ENCODE assay signal across 13 cellular contexts in the genomic region with DNA sequence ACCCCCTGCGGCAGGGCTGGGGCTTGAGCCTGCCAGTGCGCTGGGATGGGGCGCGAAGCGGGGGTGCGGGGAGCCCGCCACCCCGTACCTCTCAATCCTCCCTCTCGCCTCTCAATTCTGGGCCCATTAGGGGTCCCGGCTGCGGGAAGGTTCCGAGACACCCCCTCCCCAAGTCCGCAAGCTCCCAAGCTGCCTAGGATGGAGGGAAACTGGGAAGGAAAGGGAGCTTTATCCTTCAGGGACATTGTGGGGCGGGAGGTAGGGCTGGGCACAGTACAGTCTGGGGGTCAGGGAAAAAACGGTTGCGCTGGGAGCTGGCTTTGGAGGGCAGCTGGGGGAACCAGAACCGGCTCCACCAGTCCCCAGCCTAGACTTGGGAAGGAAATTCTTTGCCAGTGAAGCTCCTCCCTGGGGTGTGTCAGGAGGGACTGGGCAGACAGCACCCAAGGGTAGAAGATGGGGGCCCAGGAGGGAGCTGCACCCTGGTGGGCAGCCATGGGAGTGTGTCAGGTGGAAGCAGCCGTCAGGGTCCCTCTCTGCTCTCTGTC. TPM values are rescaled to one million over a fixed set of nuclear protein-coding genes. Genes with fewer than 3 reads are reported as not detected.
DNase-seq lines count a peak whose midpoint lies in the region; ATAC-seq, FAIRE-seq and TF ChIP-seq lines count a peak whose summit lies in the region.
"Had no signal": no experiment of that assay in that cellular context is flagged by ENCODE, and none has a peak within 500 bp of the region (broad histone marks: within the 10 kb centered on the region; RNA-seq: fewer than 3 reads in every experiment).

No MANE protein-coding gene starts in this region.

- H4K20me1 ChIP-seq in hepatocyte (ENCODE audit: insufficient read depth, poor library complexity, severe bottlenecking), result no peaks in the 10 kb centered on the region

- H3K36me3 ChIP-seq in SK-N-MC (ENCODE audit: insufficient read depth, low read length) (no peaks in the 10 kb centered on the region), hepatocyte (replicated peaks; ENCODE audit: insufficient read depth, low read depth) (no peaks in the 10 kb centered on the region), pancreas (no peaks in the 10 kb centered on the region)
- H3K36me3 ChIP-seq: HAP-1 had no signal

- H3K27ac ChIP-seq in SK-N-MC (no peak overlapping the region), hepatocyte (peak overlapping the region; percentile 16), pancreas (no peak overlapping the region)

- peaks cover 29% of the 10 kb centered on the region for H3K27me3 ChIP-seq in hepatocyte
- no peaks in the 10 kb centered on the region for H3K27me3 ChIP-seq in pancreas

- TSS peak; percentile 41 for BruUV-seq in Calu3 (replicated peaks; lab: Mats Ljungman, UMichigan)

- H2AFZ ChIP-seq in hepatocyte, result no peak overlapping the region

- no peaks in the 10 kb centered on the region for H3K27me3 Mint-ChIP-seq in Calu3 (ENCODE audit: unreplicated experiment)

- CTCF ChIA-PET in Calu3 (lab: Charles Lee), result interaction anchor here (0.7 to 1.2 kb wide), 5 partner anchors 23 to 136 kb away, joined by 3 to 6 read pairs (median 5); partner anchors contain the start of gene SMIM12

- peaks cover 54% of the 10 kb centered on the region for H3K36me3 Mint-ChIP-seq in Calu3 (ENCODE audit: insufficient read depth, unreplicated experiment)

- intact Hi-C loops in Calu3 (cut with micrococcal nuclease; ENCODE audit: unreplicated experiment), result loop anchor here (2.0 kb wide), 1 partner anchor 19 kb away; no protein-coding TSS in a partner anchor
- intact Hi-C loops in pancreas (cut with DNase I), result no loop called here

- ATAC-seq in pancreas, result peak; percentile 32 to 40 (median 37)

- 12% methylated on average over 9 of the region's 18 CpGs for WGBS in hepatocyte (ENCODE audit: low lambda C conversion rate, missing lambda C conversion rate)
- WGBS in pancreas, 2 donors, result 6 to 8% methylated on average over 18 of the region's 18 CpGs

- no peak overlapping the region for H3K9ac ChIP-seq in SK-N-MC (ENCODE audit: insufficient read length)

- H3K4me1 ChIP-seq in hepatocyte (ENCODE audit: insufficient read depth), result peaks cover 20% of the 10 kb centered on the region
- H3K4me1 ChIP-seq in pancreas, result peaks cover 0 to 13% (median 5%) of the 10 kb centered on the region in 3 donors
- H3K4me1 ChIP-seq: HAP-1 had no signal

- H3K4me1 Mint-ChIP-seq in Calu3 (ENCODE audit: low read depth, unreplicated experiment), result peaks cover 63% of the 10 kb centered on the region

- H3K4me3 Mint-ChIP-seq in Calu3 (ENCODE audit: low read depth, unreplicated experiment), result peak overlapping the region; percentile 88

- peak overlapping the region; percentile 53 for H3K4me3 ChIP-seq in SK-N-MC
- H3K4me3 ChIP-seq in hepatocyte, result peak overlapping the region; percentile 23
- peak overlapping the region in 2 of 4 donors; percentile 41 to 48 for H3K4me3 ChIP-seq in pancreas
- H3K4me3 ChIP-seq: HAP-1 had no signal

- H3K79me2 ChIP-seq in hepatocyte, result no peaks in the 10 kb centered on the region

- DNase-seq in Calu3 (peak; percentile 82), SK-N-MC (ENCODE audit: low read depth, low spot score) (no peak), hepatocyte (ENCODE audit: low spot score) (no peak), pancreas (no peak), GM03348 (ENCODE audit: low spot score) (no peak), dermis blood vessel endothelial cell (no peak), AML-193 (lab: John Stamatoyannopoulos, UW) (no peak)
- DNase-seq in activated naive CD4-positive, alpha-beta T cell treated with anti-CD3 and anti-CD28 coated beads, Interleukin-2, amount 50 U/mL, for 16 hours, result no peak
- DNase-seq: left cardiac atrium, NCI-H2171 treated with DMSO at 0.1 percent for 48 hours, substantia nigra had no signal

- H3K9me2 ChIP-seq in hepatocyte (replicated peaks; ENCODE audit: insufficient read depth), result no peaks in the 10 kb centered on the region

- TF ChIP-seq CTCF in Calu3 (IDR thresholded peaks at IDR 0.05; ENCODE audit: unreplicated experiment) (no peak), hepatocyte (IDR thresholded peaks at IDR 0.05; ENCODE audit: poor library complexity) (no peak), pancreas (IDR thresholded peaks at IDR 0.05) (no peak)

- H3K4me2 ChIP-seq in hepatocyte, result peak overlapping the region; percentile 95

- H3K9me3 Mint-ChIP-seq in Calu3 (ENCODE audit: low read depth, unreplicated experiment), result no peaks in the 10 kb centered on the region

- peak overlapping the region; percentile 90 for H3K27ac Mint-ChIP-seq in Calu3 (ENCODE audit: unreplicated experiment)

- H3K9me3 ChIP-seq in SK-N-MC (ENCODE audit: low read depth, low read length), result no peaks in the 10 kb centered on the region
- no peaks in the 10 kb centered on the region for H3K9me3 ChIP-seq in hepatocyte (ENCODE audit: low read depth)
- H3K9me3 ChIP-seq in pancreas, result no peaks in the 10 kb centered on the region
- H3K9me3 ChIP-seq: HAP-1 had no signal

- no peak for FAIRE-seq in pancreas (lab: Jason Lieb, UNC)

RNA-seq across cellular contexts. Expression of gene GJB3, which starts 0.9 kb away (rescaled TPM):
- total RNA-seq in Calu3 (2022) (23.1 and 23.5 TPM in 2 replicates), hepatocyte (2.8 and 3.2 TPM in 2 replicates), pancreas (under 1 TPM in 5 of 6 donors, not detected in 1; 0.09 to 0.72 (median 0.20) TPM), dermis blood vessel endothelial cell (0.05 and 0.17 TPM in 2 replicates)
- polyA plus RNA-seq in hepatocyte (2.0 and 8.4 TPM in 2 replicates), pancreas (under 1 TPM; 0.14 to 0.15 TPM)
- total RNA-seq: cerebellum, left cardiac atrium had no signal

RNA-seq across cellular contexts. Expression of gene GJA4, which starts 10.9 kb away (rescaled TPM):
- total RNA-seq in Calu3 (2022) (not detected in 2 replicates), hepatocyte (2.5 and 3.8 TPM in 2 replicates), pancreas (1 to 10 TPM; 1.1 to 6.7 (median 1.4) TPM), dermis blood vessel endothelial cell (54.3 and 61.8 TPM in 2 replicates)
- polyA plus RNA-seq in hepatocyte (3.7 and 7.7 TPM in 2 replicates), pancreas (1 to 10 TPM; 1.7 to 4.0 TPM)

RNA-seq across cellular contexts. Expression of gene GJB4, which starts 22.4 kb away (rescaled TPM):
- 2.5 and 2.6 TPM in 2 replicates for total RNA-seq in Calu3 (2022)
- total RNA-seq in hepatocyte, result 1.00 and 2.0 TPM in 2 replicates
- 1.3 and 2.5 TPM in 2 replicates for polyA plus RNA-seq in hepatocyte
- total RNA-seq in pancreas, result under 1 TPM in 1 of 6 donors, not detected in 5; 0.12 TPM
- not detected for polyA plus RNA-seq in pancreas
- total RNA-seq in dermis blood vessel endothelial cell, result 0.05 TPM in 1 of 2 replicates, not detected in the other
- total RNA-seq: cerebellum, left cardiac atrium had no signal

RNA-seq across cellular contexts. Expression of gene GJB5, which starts 27.1 kb away (rescaled TPM):
- 0.73 and 1.1 TPM in 2 replicates for total RNA-seq in Calu3 (2022)
- total RNA-seq in hepatocyte, result 0.76 and 0.80 TPM in 2 replicates
- 0.85 and 1.1 TPM in 2 replicates for polyA plus RNA-seq in hepatocyte
- not detected for total RNA-seq in pancreas
- polyA plus RNA-seq in pancreas, result not detected
- total RNA-seq in dermis blood vessel endothelial cell, result 0.17 TPM in 1 of 2 replicates, not detected in the other
- total RNA-seq: cerebellum, left cardiac atrium had no signal
